Comparison of ENCODE assay signal across 9 cellular contexts in genomic region chr1:55143686-55144085, GRCh38.
DNase-seq lines count a peak whose midpoint lies in the region; ATAC-seq, FAIRE-seq and TF ChIP-seq lines count a peak whose summit lies in the region.
"Had no signal": no experiment of that assay in that cellular context is flagged by ENCODE, and none has a peak within 500 bp of the region (broad histone marks: within the 10 kb centered on the region; RNA-seq: fewer than 3 reads in every experiment).

No MANE protein-coding gene starts in this region.

- H4K20me1 ChIP-seq in GM12878 (ENCODE audit: control insufficient read depth, insufficient read depth), result no peaks in the 10 kb centered on the region

- RAD21 ChIA-PET in GM12878 (lab: Charles Lee; ENCODE audit: unreplicated experiment), result interaction anchor here (0.6 to 3.6 kb wide), 8 partner anchors 10 to 1441 kb away, joined by 3 to 25 read pairs (median 4); no protein-coding TSS in a partner anchor

- DNase-seq in activated T-cell treated with anti-CD3 and anti-CD28 coated beads, Interleukin-2, amount 50 U/mL, for 24 hours, result no peak
- DNase-seq in activated T-cell treated with anti-CD3 and anti-CD28 coated beads, Interleukin-2, amount 50 U/mL, for 48 hours, result no peak
- DNase-seq in NB4 (ENCODE audit: low read depth) (peak; percentile 13), GM12878 (ENCODE audit: low read depth, low spot score) (no peak), progenitor cell of endocrine pancreas (ENCODE audit: low spot score, unreplicated experiment) (no peak), NCI-H1694 (lab: John Stamatoyannopoulos, UW) (no peak), OCI-M2 (lab: John Stamatoyannopoulos, UW; ENCODE audit: unreplicated experiment) (no peak), nucleus accumbens (lab: John Stamatoyannopoulos, UW) (no peak)
- DNase-seq: NCI-H1105 had no signal

- intact Hi-C loops in GM12878 (cut with micrococcal nuclease; ENCODE audit: unreplicated experiment), result loop anchor here (10.0 kb wide), 1 partner anchor 1441 kb away; no protein-coding TSS in a partner anchor

- no TSS peak for BruUV-seq in GM12878 (replicated peaks; lab: Mats Ljungman, UMichigan)

- SMC1A ChIA-PET in GM12878 (lab: Charles Lee; ENCODE audit: uncharacterized antibody, unreplicated experiment), result interaction anchor here (0.6 to 5.5 kb wide), 14 partner anchors 9 to 1441 kb away, joined by 3 to 47 read pairs (median 4); no protein-coding TSS in a partner anchor

- peak; percentile 21; the same call in 1 of the 2 replicates for TF ChIP-seq RAD21 in GM12878 (IDR thresholded peaks at IDR 0.05; ENCODE audit: insufficient read depth, low read depth, low read length)

- no peaks in the 10 kb centered on the region for H3K4me1 ChIP-seq in GM12878 (ENCODE audit: control insufficient read depth, insufficient read depth, low read length)

- POLR2A ChIA-PET in GM12878 (lab: Charles Lee), result interaction anchor here (0.5 to 1.8 kb wide), 3 partner anchors 74 to 135 kb away, joined by 4 to 6 read pairs (median 4); no protein-coding TSS in a partner anchor

- H3K27me3 ChIP-seq in GM12878 (replicated peaks in 1 of 2; ENCODE audit: control insufficient read depth in 2 of 2, insufficient read depth in 2 of 2, low read length in 1 of 2), result no peaks in the 10 kb centered on the region

- H3K9me3 Mint-ChIP-seq in activated T-cell treated with anti-CD3 and anti-CD28 coated beads, Interleukin-2, amount 50 U/mL, for 24 hours, result no peaks in the 10 kb centered on the region
- no peaks in the 10 kb centered on the region for H3K9me3 Mint-ChIP-seq in progenitor cell of endocrine pancreas (ENCODE audit: low read depth)

- H3K4me1 Mint-ChIP-seq in activated T-cell treated with anti-CD3 and anti-CD28 coated beads, Interleukin-2, amount 50 U/mL, for 24 hours (ENCODE audit: low read depth), result peaks cover 21% of the 10 kb centered on the region
- no peaks in the 10 kb centered on the region for H3K4me1 Mint-ChIP-seq in progenitor cell of endocrine pancreas (ENCODE audit: low read depth)

- no peaks in the 10 kb centered on the region for H3K27me3 Mint-ChIP-seq in activated T-cell treated with anti-CD3 and anti-CD28 coated beads, Interleukin-2, amount 50 U/mL, for 24 hours
- H3K27me3 Mint-ChIP-seq in progenitor cell of endocrine pancreas, result no peaks in the 10 kb centered on the region

- peak overlapping the region; percentile 44 for H3K27ac Mint-ChIP-seq in activated T-cell treated with anti-CD3 and anti-CD28 coated beads, Interleukin-2, amount 50 U/mL, for 24 hours
- peak overlapping the region; percentile 10 for H3K27ac Mint-ChIP-seq in progenitor cell of endocrine pancreas

- CTCF ChIA-PET in GM12878 (lab: Yijun Ruan, JAX), result interaction anchor here (0.6 to 12.4 kb wide), 11 partner anchors 10 to 1441 kb away, joined by 3 to 230 read pairs (median 3); no protein-coding TSS in a partner anchor

- no peak overlapping the region for H3K27ac ChIP-seq in GM12878 (ENCODE audit: control insufficient read depth, insufficient read depth)

- no peak overlapping the region for H3K4me3 ChIP-seq in NB4 (ENCODE audit: low read depth, low read length)
- H3K4me3 ChIP-seq in GM12878, result no peak overlapping the region

- TF ChIP-seq POLR2A in NB4 (IDR thresholded peaks at IDR 0.05; ENCODE audit: extremely low read depth, insufficient read length) (no peak), GM12878 (IDR thresholded peaks at IDR 0.05; ENCODE audit: low read depth, low read length) (no peak)

- H3K4me2 ChIP-seq in GM12878 (ENCODE audit: control insufficient read depth, insufficient read depth), result no peak overlapping the region

- no peaks in the 10 kb centered on the region for H3K9me3 ChIP-seq in GM12878 (replicated peaks; ENCODE audit: control insufficient read depth, insufficient read depth, low read length)

- 80% methylated on average over 3 of the region's 3 CpGs for WGBS in GM12878 (ENCODE audit: insufficient coverage, insufficient replicate concordance, low lambda C conversion rate, missing lambda C conversion rate)

- no peak overlapping the region for H3K9ac ChIP-seq in GM12878 (ENCODE audit: control insufficient read depth, insufficient read depth, low read length)

- ATAC-seq in GM12878, result peak; percentile 68

- in situ Hi-C loops in GM12878 (cut with MboI), result loop anchor here (5.0 kb wide), 1 partner anchor 134 kb away; no protein-coding TSS in a partner anchor

- H3K4me3 Mint-ChIP-seq in activated T-cell treated with anti-CD3 and anti-CD28 coated beads, Interleukin-2, amount 50 U/mL, for 24 hours, result no peak overlapping the region
- H3K4me3 Mint-ChIP-seq in progenitor cell of endocrine pancreas (ENCODE audit: low read depth), result no peak overlapping the region

- no peak for FAIRE-seq in GM12878 (lab: Jason Lieb, UNC)

- no peaks in the 10 kb centered on the region for H3K79me2 ChIP-seq in GM12878 (ENCODE audit: control insufficient read depth, insufficient read depth, low read length)

- no peak overlapping the region for H2AFZ ChIP-seq in GM12878 (ENCODE audit: control insufficient read depth, low read depth, low read length)

- TF ChIP-seq EP300 in GM12878 (IDR thresholded peaks at IDR 0.05; ENCODE audit: borderline replicate concordance in 1 of 2, control insufficient read depth in 1 of 2, low read depth in 2 of 2, low read length in 2 of 2), result no peak

- no peak for TF ChIP-seq CTCF in NB4 (IDR thresholded peaks at IDR 0.05; ENCODE audit: low read depth, low read length)
- TF ChIP-seq CTCF in GM12878 (IDR thresholded peaks at IDR 0.05 in 2 of 3, conservative IDR thresholded peaks at IDR 0.05 in 1 of 3; ENCODE audit: control insufficient read depth in 2 of 3, extremely low read depth in 1 of 3, insufficient read depth in 1 of 3, low read depth in 3 of 3, low read length in 3 of 3), result peak; percentile 5 to 25 (median 9); a peak in 2 of 6 replicates
- TF ChIP-seq CTCF in progenitor cell of endocrine pancreas (IDR thresholded peaks at IDR 0.05; ENCODE audit: unreplicated experiment), result peak; percentile 48

- peaks cover 71% of the 10 kb centered on the region for H3K36me3 Mint-ChIP-seq in activated T-cell treated with anti-CD3 and anti-CD28 coated beads, Interleukin-2, amount 50 U/mL, for 24 hours (ENCODE audit: low read depth)
- H3K36me3 Mint-ChIP-seq in progenitor cell of endocrine pancreas (ENCODE audit: insufficient read depth), result peaks cover 24% of the 10 kb centered on the region

- H3K36me3 ChIP-seq in GM12878 (ENCODE audit: control insufficient read depth in 2 of 2, insufficient read depth in 2 of 2, low read length in 1 of 2), result peaks cover 0 to 13% of the 10 kb centered on the region in 2 experiments; a peak in 3 of 4 replicates

TF ChIP-seq in GM12878, 131 proteins besides CTCF, POLR2A, EP300 and RAD21:
- TF ChIP-seq SIN3A (IDR thresholded peaks at IDR 0.05; ENCODE audit: low read depth, low read length) (no peak), STAT1 (conservative IDR thresholded peaks at IDR 0.05) (no peak), HDAC6 (IDR thresholded peaks at IDR 0.05; ENCODE audit: unreplicated experiment) (no peak), SREBF2 (IDR thresholded peaks at IDR 0.05; ENCODE audit: low read length) (no peak), RUNX3 (IDR thresholded peaks at IDR 0.05; ENCODE audit: low read length) (no peak), ZZZ3 (IDR thresholded peaks at IDR 0.05; ENCODE audit: control insufficient read depth, insufficient read length, low read depth) (no peak)
- TF ChIP-seq, protein P1, sequence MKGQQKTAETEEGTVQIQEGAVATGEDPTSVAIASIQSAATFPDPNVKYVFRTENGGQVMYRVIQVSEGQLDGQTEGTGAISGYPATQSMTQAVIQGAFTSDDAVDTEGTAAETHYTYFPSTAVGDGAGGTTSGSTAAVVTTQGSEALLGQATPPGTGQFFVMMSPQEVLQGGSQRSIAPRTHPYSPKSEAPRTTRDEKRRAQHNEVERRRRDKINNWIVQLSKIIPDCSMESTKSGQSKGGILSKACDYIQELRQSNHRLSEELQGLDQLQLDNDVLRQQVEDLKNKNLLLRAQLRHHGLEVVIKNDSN (IDR thresholded peaks at IDR 0.05; ENCODE audit: borderline replicate concordance, extremely low read length, insufficient read depth, low read depth, low read length), result no peak
TF ChIP-seq in GM12878: peak in this region for 0.
